Comparison of ENCODE assay signal across 7 cellular contexts in the genomic region with DNA sequence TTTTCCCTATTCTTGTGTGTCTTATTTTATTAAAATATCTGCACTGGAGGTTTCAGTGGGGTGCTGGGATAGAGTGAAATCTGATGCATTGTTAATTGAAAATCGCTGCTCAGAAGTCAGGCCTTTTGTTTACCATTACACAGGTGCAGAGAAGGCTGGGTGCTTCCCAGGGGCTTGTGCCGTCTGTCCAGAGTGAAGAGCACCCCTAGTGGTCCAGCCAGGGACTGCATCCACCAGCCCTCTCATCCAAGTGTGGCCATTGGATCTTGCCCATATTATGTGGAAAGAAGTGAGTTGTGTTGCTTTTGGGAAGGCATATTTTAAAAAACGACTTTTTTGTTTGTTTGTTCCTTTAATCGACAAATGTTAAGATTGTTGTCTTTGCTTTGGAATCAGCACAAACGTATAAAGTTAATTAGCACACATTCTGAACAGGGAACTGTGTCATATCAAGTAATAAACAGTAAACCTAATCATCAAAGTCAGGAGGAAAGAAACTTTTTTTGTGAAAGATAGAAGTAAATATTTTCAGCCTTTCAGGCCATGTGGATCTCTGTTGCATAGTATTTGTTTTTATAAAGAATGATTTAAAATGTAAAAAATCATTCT.
DNase-seq lines count a peak whose midpoint lies in the region; ATAC-seq and TF ChIP-seq lines count a peak whose summit lies in the region.

No MANE protein-coding gene starts in this region.

- intact Hi-C loops in activated T-helper 1 cell treated with anti-CD3 and anti-CD28 coated beads, Interleukin-12 subunit alpha, Interleukin-12 subunit beta, Interleukin-2, Interleukin-4 antibody, amounts not matched to agents 30 ng/mL and 10 ng/mL and 1 ng/mL, durations not matched to agents 14 hours and 24 hours and 36 hours (cut with micrococcal nuclease): no loop called here

- no peak overlapping the region for H3K4me3 Mint-ChIP-seq in activated T-helper 1 cell treated with anti-CD3 and anti-CD28 coated beads, Interleukin-12 subunit alpha, Interleukin-12 subunit beta, Interleukin-2, Interleukin-4 antibody, amounts not matched to agents 30 ng/mL and 10 ng/mL and 1 ng/mL, durations not matched to agents 14 hours and 24 hours and 36 hours

- peak; percentile 90 for TF ChIP-seq CTCF in OCI-LY1 (IDR thresholded peaks at IDR 0.05; ENCODE audit: low read length)

- H3K9ac ChIP-seq in OCI-LY1 (ENCODE audit: low read length): no peak overlapping the region

- H3F3A ChIP-seq in OCI-LY1 (ENCODE audit: insufficient read depth, low read length): no peaks in the 10 kb centered on the region

- H3K4me1 Mint-ChIP-seq in activated T-helper 1 cell treated with anti-CD3 and anti-CD28 coated beads, Interleukin-12 subunit alpha, Interleukin-12 subunit beta, Interleukin-2, Interleukin-4 antibody, amounts not matched to agents 30 ng/mL and 10 ng/mL and 1 ng/mL, durations not matched to agents 14 hours and 24 hours and 36 hours (ENCODE audit: low read depth): no peaks in the 10 kb centered on the region

- DNase-seq in ELR (ENCODE audit: low read depth) (peak; percentile 33), cerebellar cortex (ENCODE audit: low spot score) (peak; percentile 23), midbrain (lab: John Stamatoyannopoulos, UW) (peak; percentile 0)
- no peak for DNase-seq in activated T-helper 1 cell treated with anti-CD3 and anti-CD28 coated beads, Interleukin-12 subunit alpha, Interleukin-12 subunit beta, Interleukin-2, Interleukin-4 antibody, amounts not matched to agents 30 ng/mL and 10 ng/mL and 1 ng/mL, durations not matched to agents 14 hours and 24 hours and 36 hours (ENCODE audit: low spot score)

- H2AFZ ChIP-seq in OCI-LY1 (ENCODE audit: low read length): no peak overlapping the region

- H3K9me2 ChIP-seq in OCI-LY1 (ENCODE audit: low read depth, low read length): no peaks in the 10 kb centered on the region

- H3K27ac Mint-ChIP-seq in activated T-helper 1 cell treated with anti-CD3 and anti-CD28 coated beads, Interleukin-12 subunit alpha, Interleukin-12 subunit beta, Interleukin-2, Interleukin-4 antibody, amounts not matched to agents 30 ng/mL and 10 ng/mL and 1 ng/mL, durations not matched to agents 14 hours and 24 hours and 36 hours: no peak overlapping the region

- H4K20me1 ChIP-seq in OCI-LY1 (ENCODE audit: insufficient read depth, low read length): no peaks in the 10 kb centered on the region

- no peaks in the 10 kb centered on the region for H3K79me2 ChIP-seq in OCI-LY1 (ENCODE audit: insufficient read depth, low read length)

- H3K27me3 Mint-ChIP-seq in activated T-helper 1 cell treated with anti-CD3 and anti-CD28 coated beads, Interleukin-12 subunit alpha, Interleukin-12 subunit beta, Interleukin-2, Interleukin-4 antibody, amounts not matched to agents 30 ng/mL and 10 ng/mL and 1 ng/mL, durations not matched to agents 14 hours and 24 hours and 36 hours (ENCODE audit: insufficient read depth): no peaks in the 10 kb centered on the region

- no peaks in the 10 kb centered on the region for H3K4me1 ChIP-seq in OCI-LY1 (ENCODE audit: insufficient read depth, low read length, severe bottlenecking)

- H3K4me2 ChIP-seq in OCI-LY1 (ENCODE audit: low read length): no peak overlapping the region

- no peaks in the 10 kb centered on the region for H3K36me3 ChIP-seq in OCI-LY1 (ENCODE audit: insufficient read depth, low read length)

- H3K27ac ChIP-seq in OCI-LY1 (ENCODE audit: low read depth, low read length, poor library complexity, severe bottlenecking): no peak overlapping the region

- no peaks in the 10 kb centered on the region for H3K36me3 Mint-ChIP-seq in activated T-helper 1 cell treated with anti-CD3 and anti-CD28 coated beads, Interleukin-12 subunit alpha, Interleukin-12 subunit beta, Interleukin-2, Interleukin-4 antibody, amounts not matched to agents 30 ng/mL and 10 ng/mL and 1 ng/mL, durations not matched to agents 14 hours and 24 hours and 36 hours (ENCODE audit: low read depth)

- H3K9me3 Mint-ChIP-seq in activated T-helper 1 cell treated with anti-CD3 and anti-CD28 coated beads, Interleukin-12 subunit alpha, Interleukin-12 subunit beta, Interleukin-2, Interleukin-4 antibody, amounts not matched to agents 30 ng/mL and 10 ng/mL and 1 ng/mL, durations not matched to agents 14 hours and 24 hours and 36 hours: no peaks in the 10 kb centered on the region

- no peak overlapping the region for H3K4me3 ChIP-seq in OCI-LY1 (ENCODE audit: low read depth, low read length, poor library complexity, severe bottlenecking)

- ATAC-seq in GM19324 (IDR thresholded peaks at IDR 0.05; ENCODE audit: low FRiP score, unreplicated experiment) (peak; percentile 67), HG03159 (IDR thresholded peaks at IDR 0.05; ENCODE audit: unreplicated experiment) (peak; percentile 97)

- no peaks in the 10 kb centered on the region for H3K27me3 ChIP-seq in OCI-LY1 (ENCODE audit: insufficient read depth, low read length)

- H3K9me3 ChIP-seq in OCI-LY1 (ENCODE audit: low read length): no peaks in the 10 kb centered on the region
